ENCODE assay signal across 11 cellular contexts in the genomic region with DNA sequence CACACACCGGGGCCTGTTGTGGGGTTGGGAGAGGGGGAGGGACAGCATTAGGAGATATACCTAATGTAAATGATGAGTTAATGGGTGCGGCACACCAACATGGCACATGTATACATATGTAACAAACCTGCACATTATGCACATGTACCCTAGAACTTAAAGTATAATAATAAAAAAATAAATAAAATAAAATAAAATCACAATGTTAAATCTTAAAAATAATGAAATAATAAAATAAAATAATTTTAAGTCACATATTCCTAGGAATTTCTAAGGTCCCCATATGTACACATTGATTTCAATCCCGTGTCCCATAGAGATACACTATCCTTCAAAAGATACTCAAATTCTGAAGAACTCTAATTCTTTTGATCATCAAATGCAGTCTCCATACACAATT. TPM values are rescaled to one million over a fixed set of nuclear protein-coding genes. Genes with fewer than 3 reads are reported as not detected.
DNase-seq lines count a peak whose midpoint lies in the region; ATAC-seq, FAIRE-seq and TF ChIP-seq lines count a peak whose summit lies in the region.
"Not testable (repeated sequence)": the region's sequence is repeated elsewhere in the genome, so short reads cannot be mapped to it uniquely, and the experiment has no call there.
"Had no signal": no experiment of that assay in that cellular context is flagged by ENCODE, and none has a peak within 500 bp of the region (broad histone marks: within the 10 kb centered on the region; RNA-seq: fewer than 3 reads in every experiment).

No MANE protein-coding gene starts in this region.

- not testable (repeated sequence) for DNase-seq in WTC11 (ENCODE audit: low spot score); frontal cortex (ENCODE audit: low spot score in 2 of 2)

- H3K27ac Mint-ChIP-seq in WTC11 = not testable (repeated sequence)

- not testable (repeated sequence) for H3K4me3 Mint-ChIP-seq in WTC11

- not testable (repeated sequence) for ATAC-seq in WTC11

- not testable (repeated sequence) for H3K4me1 Mint-ChIP-seq in WTC11

- not testable (repeated sequence) for H3K9me3 Mint-ChIP-seq in WTC11

- CTCF ChIA-PET in WTC11 (lab: Charles Lee) = not testable (repeated sequence)

- TF ChIP-seq CTCF in WTC11 (IDR thresholded peaks at IDR 0.05) = not testable (repeated sequence)

- H3K27me3 Mint-ChIP-seq in WTC11 (ENCODE audit: low read depth) = not testable (repeated sequence)

- POLR2A ChIA-PET in WTC11 (lab: Charles Lee) = not testable (repeated sequence)

- H3K36me3 Mint-ChIP-seq in WTC11 = not testable (repeated sequence)

- peak; percentile 52 for FAIRE-seq in frontal cortex (lab: Jason Lieb, UNC)

TF ChIP-seq in WTC11, 78 proteins besides CTCF, POLR2A, EP300 and RAD21:
- TF ChIP-seq HMGA2 (CRISPR knock-in tag; IDR thresholded peaks at IDR 0.05) = peak; percentile 93

RNA-seq across cellular contexts. Expression of a gene that starts 59.0 kb away (rescaled TPM):
- total RNA-seq in WTC11 (2021) = 0.78 to 1.5 TPM (median 1.1 TPM) in 3 replicates
- total RNA-seq in frontal cortex = 11.8 TPM
- total RNA-seq: A172; B cell; Caco-2; Calu3; CD4-positive, alpha-beta memory T cell; CD4-positive, alpha-beta T cell; CD4-positive, CD25-positive, alpha-beta regulatory T cell; CD8-positive, alpha-beta memory T cell; CD8-positive, alpha-beta T cell had no signal
